Comparison of ENCODE assay signal across 21 cellular contexts in the genomic region with DNA sequence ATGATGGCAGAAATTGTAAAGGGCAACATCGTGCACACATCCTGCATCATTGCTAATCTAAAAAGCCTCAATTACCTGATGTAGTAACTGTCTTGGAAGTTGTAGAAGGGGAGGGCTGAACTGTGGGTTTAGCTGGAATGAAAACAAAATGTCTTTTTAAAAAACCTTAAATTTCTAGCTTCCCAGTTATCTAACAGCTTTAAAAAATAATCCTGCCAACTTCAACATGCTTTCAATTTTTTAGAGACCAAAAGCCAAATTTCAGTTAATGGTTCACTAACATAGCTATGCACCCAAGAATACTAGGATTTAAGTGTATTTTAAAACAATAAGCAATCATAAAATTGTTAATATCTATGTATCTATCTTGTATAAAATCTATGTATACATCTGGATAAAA.
"Had no signal": no experiment of that assay in that cellular context is flagged by ENCODE, and none has a peak within 500 bp of the region (broad histone marks: within the 10 kb centered on the region; RNA-seq: fewer than 3 reads in every experiment).

No MANE protein-coding gene starts in this region.

- H3K27me3 ChIP-seq: body of pancreas, cardiac muscle cell, foreskin keratinocyte, right atrium auricular region, tibial artery had no signal

- ATAC-seq: activated CD4-positive, CD25-positive, alpha-beta regulatory T cell treated with anti-CD3 and anti-CD28 coated beads, Interleukin-2, amount 50 U/mL, for 24 hours; activated CD8-positive, alpha-beta memory T cell treated with anti-CD3 and anti-CD28 coated beads, Interleukin-2, amount 10 ng/mL, durations not matched to agents 7 days and 5 days; body of pancreas; foreskin keratinocyte; lower lobe of right lung; T-cell had no signal

- H3K9me3 Mint-ChIP-seq: activated naive CD4-positive, alpha-beta T cell treated with anti-CD3 and anti-CD28 coated beads for 36 hours; dendritic cell treated with granulocyte-macrophage colony-stimulating factor and Interleukin-4, amounts not matched to agents 40 ng/mL and 50 ng/mL, for 4 days; naive B cell; stimulated activated naive CD8-positive, alpha-beta T cell treated with anti-CD3 and anti-CD28 coated beads, Interleukin-15, Interleukin-2, amounts not matched to agents 100 ng/mL and 50 ng/mL, for 24 hours; T-cell; T-helper 2 cell treated with Interferon-gamma antibody and Interleukin-4, amounts not matched to agents 5 μg/mL and 100 μg/mL, for 36 hours had no signal

- H3K4me3 Mint-ChIP-seq: activated CD8-positive, alpha-beta memory T cell treated with anti-CD3 and anti-CD28 coated beads, Interleukin-2, amount 10 ng/mL, durations not matched to agents 7 days and 5 days; activated naive CD4-positive, alpha-beta T cell treated with anti-CD3 and anti-CD28 coated beads for 36 hours; dendritic cell treated with granulocyte-macrophage colony-stimulating factor and Interleukin-4, amounts not matched to agents 40 ng/mL and 50 ng/mL, for 4 days; naive B cell; stimulated activated naive CD8-positive, alpha-beta T cell treated with anti-CD3 and anti-CD28 coated beads, Interleukin-15, Interleukin-2, amounts not matched to agents 100 ng/mL and 50 ng/mL, for 24 hours; T-cell; T-helper 2 cell treated with Interferon-gamma antibody and Interleukin-4, amounts not matched to agents 5 μg/mL and 100 μg/mL, for 36 hours had no signal

- H3K4me3 ChIP-seq: body of pancreas, cardiac muscle cell, lower lobe of right lung, right atrium auricular region, tibial artery had no signal

- H3K9me3 ChIP-seq: body of pancreas, lower lobe of right lung, right atrium auricular region, tibial artery had no signal

- DNase-seq: activated CD4-positive, alpha-beta T cell treated with anti-CD3 and anti-CD28 coated beads, Interleukin-2, amount 50 U/mL, for 4 hours; activated CD8-positive, alpha-beta memory T cell treated with anti-CD3 and anti-CD28 coated beads, Interleukin-2, amount 10 ng/mL, durations not matched to agents 7 days and 5 days; activated naive CD4-positive, alpha-beta T cell treated with anti-CD3 and anti-CD28 coated beads for 36 hours; activated T-cell treated with anti-CD3 and anti-CD28 coated beads for 4 hours; body of pancreas; effector CD4-positive, alpha-beta T cell; foreskin keratinocyte; kidney; lower lobe of right lung; naive B cell; stimulated activated CD4-positive, alpha-beta T cell treated with anti-CD3 and anti-CD28 coated beads, Interleukin-4, amount 100 ng/mL, for 4 hours; T-cell; tibial artery had no signal

- H3K27ac ChIP-seq: cardiac muscle cell, foreskin keratinocyte, lower lobe of right lung, right atrium auricular region had no signal

- H3K27ac Mint-ChIP-seq: activated naive CD4-positive, alpha-beta T cell treated with anti-CD3 and anti-CD28 coated beads for 36 hours; dendritic cell treated with granulocyte-macrophage colony-stimulating factor and Interleukin-4, amounts not matched to agents 40 ng/mL and 50 ng/mL, for 4 days; progenitor cell of endocrine pancreas; stimulated activated naive CD8-positive, alpha-beta T cell treated with anti-CD3 and anti-CD28 coated beads, Interleukin-15, Interleukin-2, amounts not matched to agents 100 ng/mL and 50 ng/mL, for 24 hours; T-helper 2 cell treated with Interferon-gamma antibody and Interleukin-4, amounts not matched to agents 5 μg/mL and 100 μg/mL, for 36 hours had no signal

- H3K4me1 ChIP-seq: foreskin keratinocyte had no signal

- FAIRE-seq: endometrium, kidney had no signal

- H3K27me3 Mint-ChIP-seq: activated CD8-positive, alpha-beta memory T cell treated with anti-CD3 and anti-CD28 coated beads, Interleukin-2, amount 10 ng/mL, durations not matched to agents 7 days and 5 days; dendritic cell treated with granulocyte-macrophage colony-stimulating factor and Interleukin-4, amounts not matched to agents 40 ng/mL and 50 ng/mL, for 4 days; naive B cell; progenitor cell of endocrine pancreas; stimulated activated naive CD8-positive, alpha-beta T cell treated with anti-CD3 and anti-CD28 coated beads, Interleukin-15, Interleukin-2, amounts not matched to agents 100 ng/mL and 50 ng/mL, for 24 hours; T-cell had no signal
